In the genomic region with DNA sequence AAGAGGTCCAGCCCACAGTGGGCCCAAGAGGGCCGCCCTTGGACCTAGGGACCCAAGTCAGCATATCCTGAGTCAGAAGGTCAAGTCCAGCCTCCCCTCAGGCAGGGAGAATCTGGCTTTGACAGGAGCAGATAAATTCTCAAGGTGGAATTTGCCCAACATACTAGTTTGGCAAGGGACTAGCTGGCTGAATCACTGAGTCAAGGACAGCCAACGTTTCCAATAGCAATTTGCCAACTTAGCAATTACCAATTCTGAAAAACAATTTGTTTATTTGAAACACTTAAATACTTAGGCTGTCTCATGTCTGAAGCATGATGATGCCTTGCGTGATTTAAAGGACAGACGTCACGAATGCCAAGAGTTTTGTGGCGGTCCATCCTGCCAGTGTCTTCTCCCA, we compare ENCODE assay signal across 4 cellular contexts. TPM values are rescaled to one million over a fixed set of nuclear protein-coding genes. Genes with fewer than 3 reads are reported as not detected.
"Had no signal": no experiment of that assay in that cellular context is flagged by ENCODE, and none has a peak within 500 bp of the region (broad histone marks: within the 10 kb centered on the region; RNA-seq: fewer than 3 reads in every experiment).

No MANE protein-coding gene starts in this region.

RNA-seq across cellular contexts. Expression of a gene that starts 2.7 kb away (rescaled TPM):
- total RNA-seq: LHCN-M2, M059J, MCF 10A, NCI-H460 had no signal

RNA-seq across cellular contexts. Expression of a gene that starts 10.3 kb away (rescaled TPM):
- total RNA-seq: LHCN-M2, NCI-H460 had no signal
